22 cellular contexts compared by ENCODE assay signal in genomic region chr15:26129852-26130251, GRCh38.
DNase-seq lines count a peak whose midpoint lies in the region; ATAC-seq lines count a peak whose summit lies in the region.
"Had no signal": no experiment of that assay in that cellular context is flagged by ENCODE, and none has a peak within 500 bp of the region (broad histone marks: within the 10 kb centered on the region; RNA-seq: fewer than 3 reads in every experiment).

No MANE protein-coding gene starts in this region.

- DNase-seq in NCI-H748 (lab: John Stamatoyannopoulos, UW; ENCODE audit: unreplicated experiment) (peak; percentile 44), NCI-H748 treated with DMSO at 0.1 percent for 48 hours (lab: John Stamatoyannopoulos, UW) (no peak), NCI-H69 (lab: John Stamatoyannopoulos, UW) (peak; percentile 8), iPS DF 4.7 (ENCODE audit: extremely low read depth, low spot score) (peak; percentile 56), OCI-M2 (lab: John Stamatoyannopoulos, UW; ENCODE audit: unreplicated experiment) (no peak), ureter (ENCODE audit: low spot score) (no peak), cerebellar nuclear complex (lab: John Stamatoyannopoulos, UW) (no peak)
- DNase-seq: CD4-positive, CD25-positive, alpha-beta regulatory T cell; COR-L47; EL; GOT3; HFFc6; Kasumi-1; MG63; NCI-H1048; NCI-H146; NCI-H2227 treated with DMSO at 0.1 percent for 48 hours; NCI-H510A treated with DMSO at 0.1 percent for 48 hours; NK-92 treated with Interleukin-12 subunit alpha and Interleukin-12 subunit beta, amount 100 ng/mL, for 24 hours; OCI-M1; SHP77 had no signal

- no peak for ATAC-seq in GM18520 (IDR thresholded peaks at IDR 0.05; ENCODE audit: unreplicated experiment)

Comparison
In these comparisons a context has a peak if more than half of its experiments do, and no peak if none do; other contexts are left out.
1. DNase-seq: peak in NCI-H748 (single experiment), NCI-H69 (single experiment) and iPS DF 4.7 (single experiment); none in NCI-H748 treated with DMSO at 0.1 percent for 48 hours (single experiment), OCI-M2 (single experiment), ureter (single experiment) and cerebellar nuclear complex (0 of 2).